Comparison of ENCODE assay signal across 8 cellular contexts in genomic region chr19:48738557-48739399, GRCh38. TPM values are rescaled to one million over a fixed set of nuclear protein-coding genes. Genes with fewer than 3 reads are reported as not detected.
DNase-seq lines count a peak whose midpoint lies in the region; ATAC-seq and TF ChIP-seq lines count a peak whose summit lies in the region.

No MANE protein-coding gene starts in this region.

- H3K27me3 Mint-ChIP-seq in endothelial cell (ENCODE audit: unreplicated experiment), result peaks cover 25% of the 10 kb centered on the region
- H3K27me3 Mint-ChIP-seq in mesothelial cell of epicardium (ENCODE audit: low read depth), result peaks cover 17% of the 10 kb centered on the region

- peak overlapping the region; percentile 99 for H3K4me3 Mint-ChIP-seq in endothelial cell (ENCODE audit: unreplicated experiment)
- H3K4me3 Mint-ChIP-seq in mesothelial cell of epicardium, result peak overlapping the region; percentile 64

- peak overlapping the region; percentile 29 for H3K4me3 ChIP-seq in AG10803 (ENCODE audit: low read length)

- peaks cover 27% of the 10 kb centered on the region for H3K4me1 Mint-ChIP-seq in endothelial cell (ENCODE audit: unreplicated experiment)
- H3K4me1 Mint-ChIP-seq in mesothelial cell of epicardium, result peaks cover 18% of the 10 kb centered on the region

- H3K27ac Mint-ChIP-seq in endothelial cell (ENCODE audit: unreplicated experiment), result peak overlapping the region; percentile 57
- peak overlapping the region; percentile 94 for H3K27ac Mint-ChIP-seq in mesothelial cell of epicardium

- DNase-seq in AG10803 (ENCODE audit: low read depth) (peak; percentile 45), HT1080 (ENCODE audit: low read depth) (peak; percentile 25), NOMO-1 treated with DMSO at 0.1 percent for 48 hours (lab: John Stamatoyannopoulos, UW; ENCODE audit: unreplicated experiment) (peak; percentile 89), endothelial cell (ENCODE audit: low spot score) (peak; percentile 99), mesothelial cell of epicardium (ENCODE audit: low spot score in 2 of 2, unreplicated experiment in 2 of 2) (peak; percentile 94 to 97)
- peak; percentile 68 for DNase-seq in activated CD8-positive, alpha-beta memory T cell treated with anti-CD3 and anti-CD28 coated beads, Interleukin-2, amount 50 U/mL, for 24 hours (ENCODE audit: extremely low read depth)
- DNase-seq in stimulated activated CD8-positive, alpha-beta memory T cell treated with anti-CD3 and anti-CD28 coated beads, Interleukin-15, amount 100 ng/mL, for 1 hour (ENCODE audit: low read depth), result peak; percentile 80

- H3K36me3 Mint-ChIP-seq in endothelial cell (ENCODE audit: low read depth, unreplicated experiment), result peaks cover 29% of the 10 kb centered on the region
- no peaks in the 10 kb centered on the region for H3K36me3 Mint-ChIP-seq in mesothelial cell of epicardium

- peak; percentile 80 for ATAC-seq in GM19324 (IDR thresholded peaks at IDR 0.05; ENCODE audit: low FRiP score, unreplicated experiment)

- no peak for TF ChIP-seq CTCF in AG10803 (conservative IDR thresholded peaks at IDR 0.05; ENCODE audit: low read length)
- peak; percentile 39 for TF ChIP-seq CTCF in endothelial cell (IDR thresholded peaks at IDR 0.05; ENCODE audit: unreplicated experiment)
- TF ChIP-seq CTCF in mesothelial cell of epicardium (IDR thresholded peaks at IDR 0.05; ENCODE audit: unreplicated experiment), result no peak

- H3K9me3 Mint-ChIP-seq in endothelial cell (ENCODE audit: unreplicated experiment), result no peaks in the 10 kb centered on the region
- no peaks in the 10 kb centered on the region for H3K9me3 Mint-ChIP-seq in mesothelial cell of epicardium

RNA-seq across cellular contexts. Expression of gene RASIP1, which starts 1.6 kb away (rescaled TPM):
- not detected in 2 replicates for total RNA-seq in HT1080 (2014; rRNA removed; shearing (Covaris generic))
- 0.06 TPM in 1 of 2 replicates, not detected in the other for polyA plus RNA-seq in HT1080 (2015; cell fraction: cytosol; rRNA removed)
- polyA plus RNA-seq in HT1080 (2015; cell fraction: nucleus; rRNA removed), result 0.08 TPM in 1 of 2 replicates, not detected in the other
- total RNA-seq in endothelial cell (ENCODE audit: unreplicated experiment) (192 TPM), mesothelial cell of epicardium (1.4 to 2.1 TPM (median 1.5 TPM) in 3 replicates)

RNA-seq across cellular contexts. Expression of gene IZUMO1, which starts 7.9 kb away (rescaled TPM):
- not detected in 2 replicates for total RNA-seq in HT1080 (2014; rRNA removed; shearing (Covaris generic))
- polyA plus RNA-seq in HT1080 (2015; cell fraction: cytosol; rRNA removed), result not detected in 2 replicates
- polyA plus RNA-seq in HT1080 (2015; cell fraction: nucleus; rRNA removed), result not detected in 2 replicates
- total RNA-seq in endothelial cell (ENCODE audit: unreplicated experiment) (3.3 TPM), mesothelial cell of epicardium (0.45 to 0.80 TPM (median 0.49 TPM) in 3 replicates)

RNA-seq across cellular contexts. Expression of gene FUT1, which starts 13.7 kb away (rescaled TPM):
- total RNA-seq in HT1080 (2014; rRNA removed; shearing (Covaris generic)), result 0.10 TPM in 1 of 2 replicates, not detected in the other
- 0.65 and 1.2 TPM in 2 replicates for polyA plus RNA-seq in HT1080 (2015; cell fraction: cytosol; rRNA removed)
- 0.85 and 1.4 TPM in 2 replicates for polyA plus RNA-seq in HT1080 (2015; cell fraction: nucleus; rRNA removed)
- total RNA-seq in endothelial cell (ENCODE audit: unreplicated experiment), result 5.7 TPM
- total RNA-seq in mesothelial cell of epicardium, result 3.5 to 4.4 TPM (median 4.3 TPM) in 3 replicates

RNA-seq across cellular contexts. Expression of gene FGF21, which starts 16.5 kb away (rescaled TPM):
- not detected in 2 replicates for total RNA-seq in HT1080 (2014; rRNA removed; shearing (Covaris generic))
- polyA plus RNA-seq in HT1080 (2015; cell fraction: cytosol; rRNA removed), result 0.09 TPM in 1 of 2 replicates, not detected in the other
- polyA plus RNA-seq in HT1080 (2015; cell fraction: nucleus; rRNA removed), result not detected in 2 replicates
- total RNA-seq in endothelial cell (ENCODE audit: unreplicated experiment), result not detected
- not detected in 3 replicates for total RNA-seq in mesothelial cell of epicardium

RNA-seq across cellular contexts. Expression of gene MAMSTR, which starts 19.3 kb away (rescaled TPM):
- 0.35 TPM in 1 of 2 replicates, not detected in the other for total RNA-seq in HT1080 (2014; rRNA removed; shearing (Covaris generic))
- 0.40 TPM in 2 replicates for polyA plus RNA-seq in HT1080 (2015; cell fraction: cytosol; rRNA removed)
- 0.24 TPM in 1 of 2 replicates, not detected in the other for polyA plus RNA-seq in HT1080 (2015; cell fraction: nucleus; rRNA removed)
- 1.5 TPM for total RNA-seq in endothelial cell (ENCODE audit: unreplicated experiment)
- total RNA-seq in mesothelial cell of epicardium, result 5.8 to 6.5 TPM (median 6.0 TPM) in 3 replicates

Comparison
In these comparisons a context has a peak if more than half of its experiments do, and no peak if none do; other contexts are left out.
1. Peak in every context shown above with its lines: DNase-seq, ATAC-seq and H3K4me3 ChIP-seq.
2. DNase-seq: peak in every context shown above with its lines; median percentile 99 in endothelial cell; 96 in mesothelial cell of epicardium; 89 in NOMO-1 treated with DMSO at 0.1 percent for 48 hours; 80 in stimulated activated CD8-positive, alpha-beta memory T cell treated with anti-CD3 and anti-CD28 coated beads, Interleukin-15, amount 100 ng/mL, for 1 hour; 68 in activated CD8-positive, alpha-beta memory T cell treated with anti-CD3 and anti-CD28 coated beads, Interleukin-2, amount 50 U/mL, for 24 hours; 45 in AG10803; 25 in HT1080.
3. RNA of gene RASIP1, which starts 1.6 kb away (total RNA-seq): 192 TPM in endothelial cell (single experiment); 1.4 to 2.1 TPM in mesothelial cell of epicardium and not detected in HT1080; every median in the first group is over 10 times any median in the second.